In genomic region chr7:13737563-13737962, GRCh38 we compare ENCODE assay signal across 18 cellular contexts.
DNase-seq lines count a peak whose midpoint lies in the region; ATAC-seq and TF ChIP-seq lines count a peak whose summit lies in the region.
"Had no signal": no experiment of that assay in that cellular context is flagged by ENCODE, and none has a peak within 500 bp of the region (broad histone marks: within the 10 kb centered on the region; RNA-seq: fewer than 3 reads in every experiment).

No MANE protein-coding gene starts in this region.

- 53 to 63% methylated on average over 2 of the region's 2 CpGs for WGBS in lower leg skin, 2 donors

- TF ChIP-seq CTCF in lower lobe of right lung (IDR thresholded peaks at IDR 0.05) (no peak), upper lobe of right lung (IDR thresholded peaks at IDR 0.05) (no peak), lower leg skin (IDR thresholded peaks at IDR 0.05) (no peak)

- H3K27me3 ChIP-seq in lower lobe of right lung (ENCODE audit: low read depth) (no peaks in the 10 kb centered on the region), upper lobe of right lung (no peaks in the 10 kb centered on the region)
- H3K27me3 ChIP-seq: BE2C, BLaER1 had no signal

- TF ChIP-seq POLR2A in lower leg skin (IDR thresholded peaks at IDR 0.05) = no peak

- ATAC-seq in lower lobe of right lung = peak; percentile 86 to 88
- peak; percentile 87 for ATAC-seq in upper lobe of right lung
- ATAC-seq in HG02588 (IDR thresholded peaks at IDR 0.05; ENCODE audit: unreplicated experiment) = no peak

- H3K27ac ChIP-seq in lower lobe of right lung = no peak overlapping the region
- peak overlapping the region; percentile 59 for H3K27ac ChIP-seq in upper lobe of right lung
- H3K27ac ChIP-seq in substantia nigra (ENCODE audit: low read depth, low read length, poor library complexity, severe bottlenecking) = no peak overlapping the region
- H3K27ac ChIP-seq: BLaER1 had no signal

- no peaks in the 10 kb centered on the region for H3K36me3 ChIP-seq in lower lobe of right lung
- H3K36me3 ChIP-seq in upper lobe of right lung = no peaks in the 10 kb centered on the region
- H3K36me3 ChIP-seq: BE2C, BLaER1 had no signal

- H3K4me3 ChIP-seq in lower lobe of right lung (no peak overlapping the region), upper lobe of right lung (no peak overlapping the region), lower leg skin (ENCODE audit: low read depth, poor library complexity, severe bottlenecking) (no peak overlapping the region)
- H3K4me3 ChIP-seq: BLaER1 had no signal

- intact Hi-C loops in lower lobe of right lung (cut with DNase I) (no loop called here), upper lobe of right lung (cut with DNase I) (no loop called here), lower leg skin (cut with DNase I; ENCODE audit: low total_unique reads) (no loop called here)

- H3K9me3 ChIP-seq in lower lobe of right lung = no peaks in the 10 kb centered on the region
- H3K9me3 ChIP-seq in upper lobe of right lung = no peaks in the 10 kb centered on the region
- H3K9me3 ChIP-seq: BE2C, BLaER1 had no signal

- H3K4me1 ChIP-seq in lower lobe of right lung = peaks cover 12% of the 10 kb centered on the region
- peaks cover 13% of the 10 kb centered on the region for H3K4me1 ChIP-seq in upper lobe of right lung
- H3K4me1 ChIP-seq: BE2C, BLaER1 had no signal

- DNase-seq in amniotic epithelial cell (ENCODE audit: low read depth) = peak; percentile 23
- no peak for DNase-seq in lower lobe of right lung
- DNase-seq in upper lobe of right lung = no peak
- no peak for DNase-seq in lower leg skin (ENCODE audit: low spot score in 2 of 2)
- no peak for DNase-seq in substantia nigra (lab: John Stamatoyannopoulos, UW)
- DNase-seq: 8988T; ACHN; BE2C; C1 segment of cervical spinal cord; CD4-positive, alpha-beta memory T cell; CD4-positive, CD25-positive, alpha-beta regulatory T cell; CD8-positive, alpha-beta memory T cell; COR-L47; DMS 273 treated with DMSO at 0.1 percent for 48 hours; DMS79 treated with DMSO at 0.1 percent for 48 hours; GF-D8 had no signal
